ENCODE assay signal across 8 cellular contexts in the genomic region with DNA sequence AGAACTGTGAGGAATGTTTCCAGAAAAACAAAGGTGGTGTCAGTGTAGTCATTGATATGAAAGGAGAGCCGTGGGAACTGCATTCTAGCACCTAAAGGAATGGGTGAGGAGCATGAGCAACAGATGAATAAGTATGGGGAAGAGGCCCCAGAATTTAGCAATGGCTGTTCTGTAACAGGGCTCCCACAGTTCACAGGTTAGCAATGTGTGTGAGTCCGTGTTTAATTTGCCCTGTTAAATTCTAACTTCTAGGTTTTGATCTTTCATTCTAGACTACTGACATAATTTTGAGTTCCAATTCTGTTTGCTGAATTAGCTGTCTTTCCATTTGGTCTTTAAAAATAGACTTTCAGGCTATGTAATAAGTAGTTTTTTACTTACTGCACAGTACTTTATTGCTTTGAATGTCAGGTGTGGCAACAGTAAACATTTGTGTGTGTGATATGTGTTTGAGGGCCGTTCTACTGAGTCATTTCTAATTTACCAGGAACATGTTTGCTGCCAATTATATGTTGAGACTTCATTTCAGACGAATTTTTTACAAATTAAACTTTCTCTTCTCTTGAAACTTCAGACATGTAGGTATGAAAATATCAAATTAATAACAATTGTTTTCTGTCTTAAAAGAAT. TPM values are rescaled to one million over a fixed set of nuclear protein-coding genes. Genes with fewer than 3 reads are reported as not detected.
DNase-seq lines count a peak whose midpoint lies in the region; ATAC-seq and TF ChIP-seq lines count a peak whose summit lies in the region.

No MANE protein-coding gene starts in this region.

- H2AFZ ChIP-seq in PC-9, result no peak overlapping the region

- CTCF ChIA-PET in PC-9 (lab: Charles Lee), result interaction anchor here (0.6 kb wide), 1 partner anchor 13 kb away, joined by 4 read pairs; no protein-coding TSS in a partner anchor

- H3K27ac ChIP-seq in cardiac muscle cell (peak overlapping the region; percentile 30), PC-9 (peak overlapping the region; percentile 25; the same call in 1 of the 2 replicates), esophagus squamous epithelium (peak overlapping the region in 3 of 4 donors; percentile 33 to 63 (median 43)), adrenal gland (no peak overlapping the region)

- peaks cover 98% of the 10 kb centered on the region for H3K79me2 ChIP-seq in PC-9 (ENCODE audit: low read depth)

- H3K4me3 ChIP-seq in cardiac muscle cell (no peak overlapping the region), PC-9 (no peak overlapping the region), esophagus squamous epithelium (no peak overlapping the region), adrenal gland (no peak overlapping the region)

- POLR2A ChIA-PET in PC-9 (lab: Charles Lee; ENCODE audit: unreplicated experiment), result no interaction called here

- no TSS peak for BruUV-seq in PC-9 (replicated peaks; lab: Mats Ljungman, UMichigan)

- TF ChIP-seq CTCF in cardiac muscle cell (IDR thresholded peaks at IDR 0.05; ENCODE audit: low read depth, low read length) (no peak), PC-9 (conservative IDR thresholded peaks at IDR 0.05) (no peak), esophagus squamous epithelium (IDR thresholded peaks at IDR 0.05) (no peak), adrenal gland (IDR thresholded peaks at IDR 0.05) (no peak)

- H3K9me3 ChIP-seq in cardiac muscle cell (ENCODE audit: low read depth) (no peaks in the 10 kb centered on the region), PC-9 (ENCODE audit: insufficient read depth, low read depth) (no peaks in the 10 kb centered on the region), esophagus squamous epithelium (no peaks in the 10 kb centered on the region), adrenal gland (replicated peaks in 1 of 3) (no peaks in the 10 kb centered on the region)

- ATAC-seq in Right ventricle myocardium superior (ENCODE audit: poor library complexity), result no peak

- no peaks in the 10 kb centered on the region for H3K27me3 ChIP-seq in cardiac muscle cell
- H3K27me3 ChIP-seq in PC-9 (ENCODE audit: insufficient read depth, low read depth), result no peaks in the 10 kb centered on the region
- no peaks in the 10 kb centered on the region for H3K27me3 ChIP-seq in esophagus squamous epithelium
- no peaks in the 10 kb centered on the region for H3K27me3 ChIP-seq in adrenal gland

- no peaks in the 10 kb centered on the region for H3K9me2 ChIP-seq in PC-9 (ENCODE audit: insufficient read depth)

- peaks cover 43% of the 10 kb centered on the region for H4K20me1 ChIP-seq in PC-9 (ENCODE audit: insufficient read depth)

- H3K36me3 ChIP-seq in cardiac muscle cell (peaks cover 5% of the 10 kb centered on the region), PC-9 (ENCODE audit: low read depth) (peaks cover 28% of the 10 kb centered on the region), esophagus squamous epithelium (peaks cover 0 to 9% (median 0%) of the 10 kb centered on the region in 3 donors), adrenal gland (replicated peaks in 1 of 2) (no peaks in the 10 kb centered on the region)

- intact Hi-C loops in Right ventricle myocardium superior (cut with DNase I), result no loop called here
- intact Hi-C loops in PC-9 (cut with micrococcal nuclease; ENCODE audit: unreplicated experiment), result no loop called here
- intact Hi-C loops in esophagus squamous epithelium (cut with DNase I), result no loop called here
- intact Hi-C loops in adrenal gland (cut with DNase I), result loop anchor here in 1 of 2 donors (10.0 kb wide), 1 partner anchor 53 kb away; no protein-coding TSS in a partner anchor

- 23 to 34% methylated on average over 4 of the region's 4 CpGs for WGBS in esophagus squamous epithelium, 2 donors
- WGBS in adrenal gland, 4 donors, result 54 to 65% (median 61%) methylated on average over 4 of the region's 4 CpGs

- H3F3A ChIP-seq in PC-9 (ENCODE audit: insufficient read depth, low read depth), result peaks cover 17% of the 10 kb centered on the region; the same call in 1 of the 2 replicates

- DNase-seq in cardiac muscle cell (ENCODE audit: low read depth in 1 of 2, low spot score in 1 of 2), result no peak
- DNase-seq in Right ventricle myocardium superior, result no peak
- DNase-seq in PC-9, result peak in 1 of 2 experiments; percentile 69
- no peak for DNase-seq in esophagus squamous epithelium (lab: John Stamatoyannopoulos, UW)
- DNase-seq in NCI-H1092 (lab: John Stamatoyannopoulos, UW), result no peak
- DNase-seq in adrenal gland, result no peak
- no peak for DNase-seq in NCI-H510A (lab: John Stamatoyannopoulos, UW)
- no peak for DNase-seq in AG20443 (ENCODE audit: low spot score)

- H3K4me1 ChIP-seq in cardiac muscle cell (ENCODE audit: low read depth), result no peaks in the 10 kb centered on the region
- H3K4me1 ChIP-seq in PC-9 (replicated peaks; ENCODE audit: insufficient read depth), result peaks cover 53% of the 10 kb centered on the region
- peaks cover 0 to 48% (median 8%) of the 10 kb centered on the region in 3 donors for H3K4me1 ChIP-seq in esophagus squamous epithelium
- H3K4me1 ChIP-seq in adrenal gland (replicated peaks in 1 of 2), result peaks cover 0 to 34% of the 10 kb centered on the region in 2 donors

- TF ChIP-seq POLR2A in esophagus squamous epithelium (IDR thresholded peaks at IDR 0.05), result no peak
- no peak for TF ChIP-seq POLR2A in adrenal gland (IDR thresholded peaks at IDR 0.05)

- 0 out of 2 replicates have a peak overlapping the region, but pooled peaks have one; percentile 3 for H3K4me2 ChIP-seq in PC-9

RNA-seq across cellular contexts. Expression of gene STK17A, which starts 8.8 kb away (rescaled TPM):
- 17.3 and 18.0 TPM in 2 replicates for total RNA-seq in cardiac muscle cell
- polyA plus RNA-seq in cardiac muscle cell, result 24.5 and 30.4 TPM in 2 replicates
- total RNA-seq in Right ventricle myocardium superior, result 23.8 TPM
- 15.8 and 18.8 TPM in 2 replicates for total RNA-seq in PC-9 (2021)
- 10 to 100 TPM; 21.9 to 34.4 (median 22.8) TPM for total RNA-seq in esophagus squamous epithelium
- total RNA-seq in adrenal gland, result 10 to 100 TPM; 11.1 to 38.8 (median 28.0) TPM
- 10 to 100 TPM in 2 of 3 donors, 1 to 10 TPM in 1; 7.8 to 26.7 (median 14.2) TPM for polyA plus RNA-seq in adrenal gland

Comparison
In these comparisons a context has a peak if more than half of its experiments do, and no peak if none do; other contexts are left out.
1. H3K27ac ChIP-seq: peak in cardiac muscle cell (single experiment), PC-9 (single experiment) and esophagus squamous epithelium (3 of 4); none in adrenal gland (0 of 5).